In genomic region chr19:53394974-53395839, GRCh38 we compare ENCODE assay signal across 8 cellular contexts. TPM values are rescaled to one million over a fixed set of nuclear protein-coding genes. Genes with fewer than 3 reads are reported as not detected.
DNase-seq lines count a peak whose midpoint lies in the region; ATAC-seq and TF ChIP-seq lines count a peak whose summit lies in the region.

Gene ZNF765 (plus strand): TSS chr19:53395149. CDS start chr19:53398016, 2,867 bp downstream.

- no peaks in the 10 kb centered on the region for H3K27me3 ChIP-seq in BE2C

- H3K4me3 ChIP-seq in BE2C (ENCODE audit: low read depth, low read length): peak within 1 kb of the TSS; percentile 83

- no peaks in the 10 kb centered on the region for H3K4me1 ChIP-seq in BE2C

- ATAC-seq in HG03442 (IDR thresholded peaks at IDR 0.05; ENCODE audit: unreplicated experiment) (peak; percentile 93), left lobe of liver (peak; percentile 100)

- no peaks in the 10 kb centered on the region; the same call in 1 of the 2 replicates for H3K36me3 ChIP-seq in BE2C

- TF ChIP-seq POLR2A in GM19193 (IDR thresholded peaks at IDR 0.05; ENCODE audit: extremely low read depth, insufficient read depth, insufficient read length): peak; percentile 82

- DNase-seq in BE2C (peak; percentile 95), NCI-H524 (lab: John Stamatoyannopoulos, UW) (peak; percentile 78 to 87), cortex of kidney (lab: John Stamatoyannopoulos, UW) (peak; percentile 23), left lobe of liver (ENCODE audit: low spot score) (peak; percentile 95)
- DNase-seq in activated CD4-positive, alpha-beta T cell treated with anti-CD3 and anti-CD28 coated beads for 48 hours: peak; percentile 97
- peak; percentile 96 to 97 for DNase-seq in stimulated activated CD4-positive, alpha-beta T cell treated with anti-CD3 and anti-CD28 coated beads, Interleukin-2, amount 100 ng/mL, for 24 hours

- peak; percentile 51 for TF ChIP-seq CTCF in BE2C (IDR thresholded peaks at IDR 0.05; ENCODE audit: low read depth, low read length)

- no peaks in the 10 kb centered on the region for H3K9me3 ChIP-seq in BE2C

RNA-seq across cellular contexts. Expression of gene ZNF765, which starts in this region (rescaled TPM):
- 1.3 TPM for polyA plus RNA-seq in BE2C (2012; ENCODE audit: insufficient read depth, insufficient read length, low read depth)
- total RNA-seq in left lobe of liver: 3.9 TPM

Comparison
In these comparisons a context has a peak if more than half of its experiments do, and no peak if none do; other contexts are left out.
1. Peak in every context shown above with its lines: DNase-seq, ATAC-seq and H3K4me3 ChIP-seq.
2. DNase-seq: peak in every context shown above with its lines; median percentile 97 in activated CD4-positive, alpha-beta T cell treated with anti-CD3 and anti-CD28 coated beads for 48 hours; 96 in stimulated activated CD4-positive, alpha-beta T cell treated with anti-CD3 and anti-CD28 coated beads, Interleukin-2, amount 100 ng/mL, for 24 hours; 95 in BE2C; 95 in left lobe of liver; 82 in NCI-H524; 23 in cortex of kidney.